14 cellular contexts compared by ENCODE assay signal in genomic region chr7:80781146-80781545, GRCh38.
A peak's percentile ranks its signal among the peaks of the same experiment; 100 is the strongest.
DNase-seq lines count a peak whose midpoint lies in the region; ATAC-seq and TF ChIP-seq lines count a peak whose summit lies in the region.
"Had no signal": no experiment of that assay in that cellular context is flagged by ENCODE, and none has a peak within 500 bp of the region (broad histone marks: within the 10 kb centered on the region; RNA-seq: fewer than 3 reads in every experiment).

No MANE protein-coding gene starts in this region.

- H3K4me1 ChIP-seq in adipocyte (ENCODE audit: control insufficient read depth, insufficient read depth, low read length): peaks cover 61% of the 10 kb centered on the region
- peaks cover 15 to 18% of the 10 kb centered on the region in 2 donors for H3K4me1 ChIP-seq in left lung
- H3K4me1 ChIP-seq in stomach smooth muscle (ENCODE audit: control insufficient read depth, insufficient read depth, low read length): peaks cover 33% of the 10 kb centered on the region
- no peaks in the 10 kb centered on the region for H3K4me1 ChIP-seq in CD4-positive, alpha-beta memory T cell (ENCODE audit: insufficient read depth, low read length)
- H3K4me1 ChIP-seq: BLaER1 had no signal

- peaks cover 77% of the 10 kb centered on the region for H3K4me1 Mint-ChIP-seq in HFFc6 (ENCODE audit: low read depth)
- H3K4me1 Mint-ChIP-seq in CD4-positive, alpha-beta memory T cell: no peaks in the 10 kb centered on the region
- H3K4me1 Mint-ChIP-seq: activated naive CD8-positive, alpha-beta T cell treated with anti-CD3 and anti-CD28 coated beads, Interleukin-2, amount 50 U/mL, for 24 hours had no signal

- no peak for TF ChIP-seq CTCF in HFFc6 (IDR thresholded peaks at IDR 0.05)
- no peak for TF ChIP-seq CTCF in left lung (IDR thresholded peaks at IDR 0.05)

- ATAC-seq in left lung: peak; percentile 14
- no peak for ATAC-seq in GM19023 (IDR thresholded peaks at IDR 0.05; ENCODE audit: unreplicated experiment)
- ATAC-seq: activated CD4-positive, CD25-positive, alpha-beta regulatory T cell treated with anti-CD3 and anti-CD28 coated beads, Interleukin-2, amount 50 U/mL, for 24 hours; activated naive CD8-positive, alpha-beta T cell treated with anti-CD3 and anti-CD28 coated beads, Interleukin-2, amount 50 U/mL, for 24 hours had no signal

- H3K4me3 ChIP-seq in adipocyte (ENCODE audit: low read length): peak overlapping the region; percentile 22
- H3K4me3 ChIP-seq in left lung: no peak overlapping the region
- no peak overlapping the region for H3K4me3 ChIP-seq in stomach smooth muscle (ENCODE audit: low read length in 2 of 2)
- H3K4me3 ChIP-seq in CD4-positive, alpha-beta memory T cell (ENCODE audit: low read length in 2 of 2): no peak overlapping the region
- H3K4me3 ChIP-seq: BLaER1, dorsolateral prefrontal cortex, GM23338 had no signal

- peaks cover 29% of the 10 kb centered on the region for H3K36me3 Mint-ChIP-seq in HFFc6 (ENCODE audit: low read depth)
- no peaks in the 10 kb centered on the region for H3K36me3 Mint-ChIP-seq in CD4-positive, alpha-beta memory T cell

- CTCF ChIA-PET in CD4-positive, alpha-beta memory T cell (lab: Charles Lee; ENCODE audit: partially characterized antibody): no interaction called here

- POLR2A ChIA-PET in CD4-positive, alpha-beta memory T cell (lab: Charles Lee; ENCODE audit: partially characterized antibody): no interaction called here

- DNase-seq in HFFc6 (no peak), adipocyte (ENCODE audit: low read depth) (peak; percentile 65), left lung (no peak), NCI-H146 treated with DMSO at 0.1 percent for 48 hours (lab: John Stamatoyannopoulos, UW; ENCODE audit: unreplicated experiment) (no peak)
- no peak for DNase-seq in NK-92 treated with Interleukin-12 subunit alpha and Interleukin-12 subunit beta, amount 100 ng/mL, for 24 hours (lab: John Stamatoyannopoulos, UW)
- no peak for DNase-seq in CD4-positive, alpha-beta memory T cell
- DNase-seq: activated naive CD8-positive, alpha-beta T cell treated with anti-CD3 and anti-CD28 coated beads, Interleukin-2, amount 50 U/mL, for 24 hours had no signal

- H3K9me3 Mint-ChIP-seq in HFFc6: no peaks in the 10 kb centered on the region
- H3K9me3 Mint-ChIP-seq in CD4-positive, alpha-beta memory T cell: peaks cover 0 to 11% (median 4%) of the 10 kb centered on the region in 8 donors
- H3K9me3 Mint-ChIP-seq: activated naive CD8-positive, alpha-beta T cell treated with anti-CD3 and anti-CD28 coated beads, Interleukin-2, amount 50 U/mL, for 24 hours; GM23338 had no signal

- intact Hi-C loops in left lung (cut with DNase I): no loop called here
- intact Hi-C loops in CD4-positive, alpha-beta memory T cell (cut with micrococcal nuclease): no loop called here

- peak overlapping the region; percentile 27 to 34 for H3K27ac ChIP-seq in left lung
- H3K27ac ChIP-seq in stomach smooth muscle (ENCODE audit: low read length): peak overlapping the region; percentile 50
- H3K27ac ChIP-seq in CD4-positive, alpha-beta memory T cell (ENCODE audit: low read depth, low read length): no peak overlapping the region
- H3K27ac ChIP-seq: BLaER1, HL-60 had no signal

- no peaks in the 10 kb centered on the region for H3K27me3 ChIP-seq in adipocyte (replicated peaks; ENCODE audit: control insufficient read depth, insufficient read depth, low read length)
- H3K27me3 ChIP-seq in left lung: no peaks in the 10 kb centered on the region
- no peaks in the 10 kb centered on the region for H3K27me3 ChIP-seq in stomach smooth muscle (ENCODE audit: control insufficient read depth in 1 of 2, insufficient read depth in 2 of 2, low read length in 2 of 2)
- no peaks in the 10 kb centered on the region for H3K27me3 ChIP-seq in CD4-positive, alpha-beta memory T cell (ENCODE audit: insufficient read depth, low read length)
- H3K27me3 ChIP-seq: BLaER1, dorsolateral prefrontal cortex had no signal

- H3K27ac Mint-ChIP-seq in HFFc6: peak overlapping the region; percentile 57
- no peak overlapping the region for H3K27ac Mint-ChIP-seq in CD4-positive, alpha-beta memory T cell
- H3K27ac Mint-ChIP-seq: activated naive CD8-positive, alpha-beta T cell treated with anti-CD3 and anti-CD28 coated beads, Interleukin-2, amount 50 U/mL, for 24 hours; GM23338 had no signal

- no peaks in the 10 kb centered on the region for H3K9me3 ChIP-seq in adipocyte (ENCODE audit: control insufficient read depth, low read length)
- no peaks in the 10 kb centered on the region for H3K9me3 ChIP-seq in left lung
- no peaks in the 10 kb centered on the region for H3K9me3 ChIP-seq in stomach smooth muscle (ENCODE audit: control insufficient read depth in 2 of 2, low read length in 2 of 2)
- no peaks in the 10 kb centered on the region for H3K9me3 ChIP-seq in CD4-positive, alpha-beta memory T cell (ENCODE audit: control insufficient read depth in 1 of 2, low read length in 2 of 2)
- H3K9me3 ChIP-seq: BLaER1 had no signal

- H3K27me3 Mint-ChIP-seq in HFFc6 (ENCODE audit: insufficient read depth): no peaks in the 10 kb centered on the region
- no peaks in the 10 kb centered on the region for H3K27me3 Mint-ChIP-seq in CD4-positive, alpha-beta memory T cell
- H3K27me3 Mint-ChIP-seq: activated naive CD8-positive, alpha-beta T cell treated with anti-CD3 and anti-CD28 coated beads, Interleukin-2, amount 50 U/mL, for 24 hours had no signal

- peaks cover 6% of the 10 kb centered on the region for H3K36me3 ChIP-seq in adipocyte (ENCODE audit: control insufficient read depth, insufficient read depth, low read length, severe bottlenecking)
- H3K36me3 ChIP-seq in left lung: no peaks in the 10 kb centered on the region
- no peaks in the 10 kb centered on the region for H3K36me3 ChIP-seq in stomach smooth muscle (ENCODE audit: control insufficient read depth in 2 of 2, insufficient read depth in 2 of 2, low read length in 2 of 2)
- H3K36me3 ChIP-seq in CD4-positive, alpha-beta memory T cell (ENCODE audit: insufficient read depth, low read length): no peaks in the 10 kb centered on the region
- H3K36me3 ChIP-seq: BLaER1 had no signal

- H3K4me3 Mint-ChIP-seq in HFFc6: peak overlapping the region; percentile 14
- no peak overlapping the region for H3K4me3 Mint-ChIP-seq in CD4-positive, alpha-beta memory T cell
- H3K4me3 Mint-ChIP-seq: activated naive CD8-positive, alpha-beta T cell treated with anti-CD3 and anti-CD28 coated beads, Interleukin-2, amount 50 U/mL, for 24 hours; GM23338 had no signal

- peak overlapping the region; percentile 35 for H3K9ac ChIP-seq in adipocyte (ENCODE audit: low read length)
- H3K9ac ChIP-seq in stomach smooth muscle (ENCODE audit: low read length in 2 of 2): no peak overlapping the region
- H3K9ac ChIP-seq: BLaER1 had no signal
